1 cellular context compared by ENCODE assay signal in the genomic region with DNA sequence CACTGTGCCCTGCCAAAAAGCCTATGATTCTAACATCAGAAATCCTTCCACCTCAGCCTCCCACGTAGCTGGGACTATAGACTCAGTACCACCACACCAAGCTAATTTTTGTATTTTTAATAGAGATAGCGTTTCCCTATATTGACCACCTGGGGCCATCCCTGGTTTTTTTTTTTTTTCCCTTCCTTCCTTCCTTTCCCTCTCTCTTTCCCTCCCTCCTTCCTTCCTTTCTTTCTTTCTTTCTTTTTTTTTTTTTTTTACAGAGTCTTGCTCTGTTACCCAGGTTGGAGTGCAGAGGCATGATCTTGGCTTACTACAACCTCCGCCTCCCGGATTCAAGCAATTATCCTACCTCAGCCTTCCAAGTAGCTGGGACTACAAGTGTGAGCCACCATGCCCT.
A peak's percentile ranks its signal among the peaks of the same experiment; 100 is the strongest.
TF ChIP-seq lines count a peak whose summit lies in the region.

No MANE protein-coding gene starts in this region.

TF ChIP-seq in K562, 482 proteins besides CTCF, POLR2A, EP300 and RAD21:
- TF ChIP-seq ZNF282 (CRISPR knock-in tag; IDR thresholded peaks at IDR 0.05), result no peak
- no peak for TF ChIP-seq L3MBTL2 (IDR thresholded peaks at IDR 0.05)
- TF ChIP-seq RBM39 (optimal IDR thresholded peaks at IDR 0.05; ENCODE audit: low read depth, low read length), result no peak
- TF ChIP-seq GABPB2 (CRISPR knock-in tag; conservative IDR thresholded peaks at IDR 0.05), result no peak
- TF ChIP-seq, protein P1, sequence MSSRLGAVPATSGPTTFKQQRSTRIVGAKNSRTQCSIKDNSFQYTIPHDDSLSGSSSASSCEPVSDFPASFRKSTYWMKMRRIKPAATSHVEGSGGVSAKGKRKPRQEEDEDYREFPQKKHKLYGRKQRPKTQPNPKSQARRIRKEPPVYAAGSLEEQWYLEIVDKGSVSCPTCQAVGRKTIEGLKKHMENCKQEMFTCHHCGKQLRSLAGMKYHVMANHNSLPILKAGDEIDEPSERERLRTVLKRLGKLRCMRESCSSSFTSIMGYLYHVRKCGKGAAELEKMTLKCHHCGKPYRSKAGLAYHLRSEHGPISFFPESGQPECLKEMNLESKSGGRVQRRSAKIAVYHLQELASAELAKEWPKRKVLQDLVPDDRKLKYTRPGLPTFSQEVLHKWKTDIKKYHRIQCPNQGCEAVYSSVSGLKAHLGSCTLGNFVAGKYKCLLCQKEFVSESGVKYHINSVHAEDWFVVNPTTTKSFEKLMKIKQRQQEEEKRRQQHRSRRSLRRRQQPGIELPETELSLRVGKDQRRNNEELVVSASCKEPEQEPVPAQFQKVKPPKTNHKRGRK (tag; IDR thresholded peaks at IDR 0.05), result peak; percentile 73; the same call in 1 of the 2 replicates
- no peak for TF ChIP-seq TAF15 (IDR thresholded peaks at IDR 0.05; ENCODE audit: low read depth, low read length)
